ENCODE assay signal across 18 cellular contexts in genomic region chr7:43698461-43699255, GRCh38. TPM values are rescaled to one million over a fixed set of nuclear protein-coding genes. Genes with fewer than 3 reads are reported as not detected.
A peak's percentile ranks its signal among the peaks of the same experiment; 100 is the strongest.
DNase-seq lines count a peak whose midpoint lies in the region; ATAC-seq, FAIRE-seq and TF ChIP-seq lines count a peak whose summit lies in the region.
"Had no signal": no experiment of that assay in that cellular context is flagged by ENCODE, and none has a peak within 500 bp of the region (broad histone marks: within the 10 kb centered on the region; RNA-seq: fewer than 3 reads in every experiment).

No MANE protein-coding gene starts in this region.

- TF ChIP-seq POLR2A in A549 (IDR thresholded peaks at IDR 0.05; ENCODE audit: low read length) = no peak

- peak overlapping the region in 1 of 2 experiments; percentile 72; a peak in 3 of 6 replicates for H3K27ac ChIP-seq in A549
- peak overlapping the region; percentile 18 for H3K27ac ChIP-seq in RWPE2 (ENCODE audit: poor library complexity, severe bottlenecking)
- H3K27ac ChIP-seq: esophagus muscularis mucosa, left lung, tibial artery had no signal

- ATAC-seq in A549 (no peak), RWPE2 (ENCODE audit: low read depth) (no peak), esophagus mucosa (peak; percentile 52), GM21360 (IDR thresholded peaks at IDR 0.05; ENCODE audit: unreplicated experiment) (no peak), HG03159 (IDR thresholded peaks at IDR 0.05; ENCODE audit: unreplicated experiment) (no peak)
- ATAC-seq: left lung; right cardiac atrium; stimulated activated naive B cell treated with anti-CD40 and anti-IgM and Interleukin-4, amounts not matched to agents 10 μg/mL and 1 μg/mL and 100 μg/mL, for 72 hours had no signal

- WGBS in A549 (ENCODE audit: missing lambda C conversion rate) = 85% methylated on average over 5 of the region's 5 CpGs

- FAIRE-seq in A549 (lab: Jason Lieb, UNC) = no peak

- H3K4me3 ChIP-seq in A549 (no peak overlapping the region), RWPE2 (ENCODE audit: severe bottlenecking) (no peak overlapping the region)
- H3K4me3 ChIP-seq: esophagus muscularis mucosa, left lung, Peyer's patch, tibial artery had no signal

- DNase-seq in A549 (ENCODE audit: low read depth in 1 of 2, low spot score in 1 of 2) (no peak), Daoy (ENCODE audit: low read depth) (peak; percentile 53), RWPE2 (ENCODE audit: low spot score) (no peak), HK-2 (ENCODE audit: unreplicated experiment) (no peak), NCI-H1436 treated with DMSO at 0.1 percent for 48 hours (lab: John Stamatoyannopoulos, UW) (no peak)
- DNase-seq: glutamatergic neuron; left lung; NCI-H1105 treated with DMSO at 0.1 percent for 48 hours; NCI-H748 treated with DMSO at 0.1 percent for 48 hours; Peyer's patch; right cardiac atrium; stimulated activated naive B cell treated with anti-CD40 and anti-IgM and Interleukin-4, amounts not matched to agents 10 μg/mL and 1 μg/mL and 100 μg/mL, for 72 hours; T1000; tibial artery had no signal

- H3K9me3 ChIP-seq in A549 = no peaks in the 10 kb centered on the region
- no peaks in the 10 kb centered on the region for H3K9me3 ChIP-seq in RWPE2 (ENCODE audit: severe bottlenecking)
- H3K9me3 ChIP-seq: esophagus muscularis mucosa, left lung, Peyer's patch, tibial artery had no signal

- POLR2A ChIA-PET in A549 (lab: Yijun Ruan, JAX) = interaction anchor here (4.6 kb wide), 1 partner anchor 116 kb away, joined by 120 read pairs; the partner anchor contains the start of gene STK17A

- TF ChIP-seq EP300 in A549 (IDR thresholded peaks at IDR 0.05) = no peak

- no peaks in the 10 kb centered on the region for H3K36me3 ChIP-seq in RWPE2 (ENCODE audit: low read depth)
- H3K36me3 ChIP-seq: esophagus muscularis mucosa, left lung, Peyer's patch, tibial artery had no signal

- TF ChIP-seq CTCF in A549 (IDR thresholded peaks at IDR 0.05) (no peak), RWPE2 (IDR thresholded peaks at IDR 0.05; ENCODE audit: poor library complexity, severe bottlenecking) (no peak)

- CTCF ChIA-PET in A549 (lab: Yijun Ruan, JAX) = interaction anchor here (0.6 to 6.6 kb wide), 28 partner anchors 8 to 380 kb away, joined by 3 to 261 read pairs (median 10); partner anchors contain the start of genes COA1 and STK17A

- H3K27me3 ChIP-seq in RWPE2 (ENCODE audit: insufficient read depth, poor library complexity, severe bottlenecking) = no peaks in the 10 kb centered on the region
- H3K27me3 ChIP-seq: esophagus muscularis mucosa, left lung, Peyer's patch, tibial artery had no signal

- peak overlapping the region; percentile 56; the same call in 2 of the 3 replicates for H3K4me2 ChIP-seq in A549

- no peak for TF ChIP-seq RAD21 in A549 (conservative IDR thresholded peaks at IDR 0.05 in 1 of 2, IDR thresholded peaks at IDR 0.05 in 1 of 2)

- peaks cover 56% of the 10 kb centered on the region for H3K4me1 ChIP-seq in A549
- peaks cover 55% of the 10 kb centered on the region for H3K4me1 ChIP-seq in RWPE2 (ENCODE audit: insufficient read depth, poor library complexity, severe bottlenecking)
- H3K4me1 ChIP-seq: Peyer's patch, tibial artery had no signal

TF ChIP-seq in A549, 52 proteins besides CTCF, POLR2A, EP300 and RAD21:
- TF ChIP-seq FOXS1 (CRISPR knock-in tag; IDR thresholded peaks at IDR 0.05) = no peak
- no peak for TF ChIP-seq CHD2 (IDR thresholded peaks at IDR 0.05; ENCODE audit: low read length, partially characterized antibody)
- TF ChIP-seq EHMT2 (IDR thresholded peaks at IDR 0.05; ENCODE audit: low read depth) = no peak
- TF ChIP-seq KDM1A (IDR thresholded peaks at IDR 0.05; ENCODE audit: low read depth) = no peak
- no peak for TF ChIP-seq NR3C1 (IDR thresholded peaks at IDR 0.05)
- no peak for TF ChIP-seq RNF2 (IDR thresholded peaks at IDR 0.05; ENCODE audit: borderline replicate concordance, low read depth)
- TF ChIP-seq JUNB (IDR thresholded peaks at IDR 0.05) = no peak
- no peak for TF ChIP-seq RCOR1 (IDR thresholded peaks at IDR 0.05; ENCODE audit: low read depth, low read length)
- TF ChIP-seq HOXB5 (CRISPR knock-in tag; IDR thresholded peaks at IDR 0.05) = no peak
- TF ChIP-seq, protein P1, sequence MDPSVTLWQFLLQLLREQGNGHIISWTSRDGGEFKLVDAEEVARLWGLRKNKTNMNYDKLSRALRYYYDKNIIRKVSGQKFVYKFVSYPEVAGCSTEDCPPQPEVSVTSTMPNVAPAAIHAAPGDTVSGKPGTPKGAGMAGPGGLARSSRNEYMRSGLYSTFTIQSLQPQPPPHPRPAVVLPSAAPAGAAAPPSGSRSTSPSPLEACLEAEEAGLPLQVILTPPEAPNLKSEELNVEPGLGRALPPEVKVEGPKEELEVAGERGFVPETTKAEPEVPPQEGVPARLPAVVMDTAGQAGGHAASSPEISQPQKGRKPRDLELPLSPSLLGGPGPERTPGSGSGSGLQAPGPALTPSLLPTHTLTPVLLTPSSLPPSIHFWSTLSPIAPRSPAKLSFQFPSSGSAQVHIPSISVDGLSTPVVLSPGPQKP (IDR thresholded peaks at IDR 0.05; ENCODE audit: low read depth, low read length) = no peak
- no peak for TF ChIP-seq MAX (IDR thresholded peaks at IDR 0.05)
- TF ChIP-seq SREBF2 (IDR thresholded peaks at IDR 0.05) = no peak
- no peak for TF ChIP-seq BHLHE40 (IDR thresholded peaks at IDR 0.05; ENCODE audit: low read depth, low read length)
- TF ChIP-seq HOXB13 (CRISPR knock-in tag; IDR thresholded peaks at IDR 0.05; ENCODE audit: low read depth) = no peak
- no peak for TF ChIP-seq MYC (IDR thresholded peaks at IDR 0.05; ENCODE audit: borderline replicate concordance, low read length)
- no peak for TF ChIP-seq ZFP36 (IDR thresholded peaks at IDR 0.05; ENCODE audit: borderline replicate concordance, partially characterized antibody)
- no peak for TF ChIP-seq CBX2 (IDR thresholded peaks at IDR 0.05; ENCODE audit: borderline replicate concordance, low read depth)
TF ChIP-seq in A549: peak in this region for 0.

RNA-seq across cellular contexts. Expression of gene COA1, which starts 30.7 kb away (rescaled TPM):
- polyA plus RNA-seq in A549 (2011; rRNA removed) (57.5 and 84.0 TPM in 2 replicates), A549 (2017; fragmentation: RNase III; extraction: RNeasy Plus Mini Kit Qiagen cat#74134 plus additional on column Dnase treatment) (91.3 to 94.6 TPM (median 91.4 TPM) in 3 replicates)
- 22.8 and 32.3 TPM in 2 replicates for polyA plus RNA-seq in A549 (2012; cell fraction: cytosol; rRNA removed)
- polyA plus RNA-seq in A549 (2012; cell fraction: nucleus; rRNA removed) = 12.7 and 39.8 TPM in 2 replicates
- 59.7 and 63.3 TPM in 2 replicates for polyA minus RNA-seq in A549 (2011; rRNA and poly(A)+ RNA removed)
- total RNA-seq in Daoy (2014; rRNA removed; shearing (Covaris generic)) = 137 and 162 TPM in 2 replicates
- total RNA-seq in esophagus mucosa = 40.8 TPM

RNA-seq across cellular contexts. Expression of gene BLVRA, which starts 59.8 kb away (rescaled TPM):
- polyA plus RNA-seq in A549 (2011; rRNA removed) (71.3 and 85.4 TPM in 2 replicates), A549 (2017; fragmentation: RNase III; extraction: RNeasy Plus Mini Kit Qiagen cat#74134 plus additional on column Dnase treatment) (65.2 to 76.5 TPM (median 68.5 TPM) in 3 replicates)
- polyA plus RNA-seq in A549 (2012; cell fraction: cytosol; rRNA removed) = 50.1 and 63.7 TPM in 2 replicates
- 23.7 and 31.3 TPM in 2 replicates for polyA plus RNA-seq in A549 (2012; cell fraction: nucleus; rRNA removed)
- polyA minus RNA-seq in A549 (2011; rRNA and poly(A)+ RNA removed) = 29.5 and 36.9 TPM in 2 replicates
- total RNA-seq in Daoy (2014; rRNA removed; shearing (Covaris generic)) = 53.5 and 63.1 TPM in 2 replicates
- 41.2 TPM for total RNA-seq in esophagus mucosa
